Comparison of ENCODE assay signal across 8 cellular contexts in genomic region chr7:106425017-106425719, GRCh38.
DNase-seq lines count a peak whose midpoint lies in the region; ATAC-seq and TF ChIP-seq lines count a peak whose summit lies in the region.

No MANE protein-coding gene starts in this region.

- no peak overlapping the region for H3K4me2 ChIP-seq in mesendoderm (ENCODE audit: low read length)

- H3K27me3 ChIP-seq in ovary (no peaks in the 10 kb centered on the region), upper lobe of left lung (no peaks in the 10 kb centered on the region), mesendoderm (ENCODE audit: insufficient read depth, low read length, poor library complexity) (no peaks in the 10 kb centered on the region)

- TF ChIP-seq CTCF in GM13976 (IDR thresholded peaks at IDR 0.05; ENCODE audit: borderline replicate concordance, control extremely low read depth, extremely low read depth, insufficient read depth, missing control alignments) (no peak), HEK293 (tag by site-specific recombination; IDR thresholded peaks at IDR 0.05) (no peak), ovary (IDR thresholded peaks at IDR 0.05) (no peak), upper lobe of left lung (IDR thresholded peaks at IDR 0.05) (peak in 1 of 6 experiments; percentile 3)

- H3K9me3 ChIP-seq in HEK293 (ENCODE audit: control insufficient read depth, insufficient read depth, low read depth, low read length) (no peaks in the 10 kb centered on the region), ovary (no peaks in the 10 kb centered on the region), upper lobe of left lung (no peaks in the 10 kb centered on the region)

- CTCF ChIA-PET in HEK293 (lab: Yijun Ruan, JAX), result interaction anchor here (0.6 to 1.3 kb wide), 3 partner anchors 37 to 1013 kb away, joined by 3 read pairs; no protein-coding TSS in a partner anchor

- no peak overlapping the region for H3K18ac ChIP-seq in mesendoderm (ENCODE audit: low read length)

- H3K27ac ChIP-seq in HEK293 (ENCODE audit: extremely low read depth, low read depth, low read length) (no peak overlapping the region), ovary (no peak overlapping the region), upper lobe of left lung (peak overlapping the region; percentile 76 to 93 (median 89)), mesendoderm (ENCODE audit: low read depth, low read length) (no peak overlapping the region)

- peak; percentile 100 for TF ChIP-seq EP300 in ovary (IDR thresholded peaks at IDR 0.05)
- peak; percentile 97 to 100 (median 98) for TF ChIP-seq EP300 in upper lobe of left lung (IDR thresholded peaks at IDR 0.05)

- H3K36me3 ChIP-seq in HEK293 (ENCODE audit: control insufficient read depth in 2 of 2, insufficient read depth in 1 of 2, low read length in 2 of 2), result no peaks in the 10 kb centered on the region
- H3K36me3 ChIP-seq in ovary, result no peaks in the 10 kb centered on the region
- no peaks in the 10 kb centered on the region for H3K36me3 ChIP-seq in upper lobe of left lung
- H3K36me3 ChIP-seq in mesendoderm (ENCODE audit: control insufficient read depth, insufficient read depth, low read length), result no peaks in the 10 kb centered on the region

- H3K4me3 ChIP-seq in HEK293 (ENCODE audit: low read depth, low read length), result no peak overlapping the region
- no peak overlapping the region for H3K4me3 ChIP-seq in ovary
- H3K4me3 ChIP-seq in upper lobe of left lung, result peak overlapping the region in 1 of 4 donors; percentile 1
- H3K4me3 ChIP-seq in mesendoderm (ENCODE audit: low read length), result no peak overlapping the region

- no peak overlapping the region for H3K9ac ChIP-seq in mesendoderm (ENCODE audit: low read length)

- no peak overlapping the region for H4K5ac ChIP-seq in mesendoderm (ENCODE audit: low read length)

- TF ChIP-seq POLR2A in ovary (IDR thresholded peaks at IDR 0.05) (no peak), upper lobe of left lung (IDR thresholded peaks at IDR 0.05) (peak in 3 of 4 donors; percentile 12 to 52 (median 26))

- peak; percentile 81 for DNase-seq in GM13976 (ENCODE audit: low spot score)
- peak; percentile 98 for DNase-seq in MV-4-11 (lab: John Stamatoyannopoulos, UW)
- DNase-seq in activated CD4-positive, alpha-beta T cell treated with anti-CD3 and anti-CD28 coated beads, Interleukin-2, amount 50 U/mL, for 48 hours, result peak; percentile 77 to 85
- peak; percentile 44 to 86 (median 57) for DNase-seq in ovary
- peak in 1 of 2 donors; percentile 90 for DNase-seq in upper lobe of left lung
- DNase-seq in mesendoderm, result no peak

- no peaks in the 10 kb centered on the region for H3K79me1 ChIP-seq in mesendoderm (ENCODE audit: low read length)

- peak; percentile 86 for ATAC-seq in esophagus mucosa
- peak; percentile 85 for ATAC-seq in upper lobe of left lung (ENCODE audit: low FRiP score in 2 of 2)

- H2BK5ac ChIP-seq in mesendoderm (ENCODE audit: low read length), result no peak overlapping the region

- H3K23ac ChIP-seq in mesendoderm (ENCODE audit: low read length), result no peak overlapping the region

- H3K4ac ChIP-seq in mesendoderm (ENCODE audit: low read depth, low read length), result no peak overlapping the region

- H3K56ac ChIP-seq in mesendoderm (ENCODE audit: low read length), result no peak overlapping the region

- no peak overlapping the region for H4K8ac ChIP-seq in mesendoderm (ENCODE audit: low read depth, low read length)

- in situ Hi-C loops in GM13976 (cut with MboI; ENCODE audit: low sequenced_read_pairs, unreplicated experiment), result no loop called here

- no peaks in the 10 kb centered on the region for H3K4me1 ChIP-seq in HEK293 (ENCODE audit: control insufficient read depth, insufficient read depth, low read length)
- peaks cover 10% of the 10 kb centered on the region for H3K4me1 ChIP-seq in ovary (ENCODE audit: insufficient read depth)
- peaks cover 49 to 65% (median 53%) of the 10 kb centered on the region in 4 donors for H3K4me1 ChIP-seq in upper lobe of left lung
- no peaks in the 10 kb centered on the region for H3K4me1 ChIP-seq in mesendoderm (ENCODE audit: control insufficient read depth, low read depth, low read length)

- no peak overlapping the region for H2BK15ac ChIP-seq in mesendoderm (replicated peaks; ENCODE audit: low read depth)

- WGBS in ovary, 3 donors, result 15 to 22% (median 20%) methylated on average over 7 of the region's 7 CpGs
- WGBS in upper lobe of left lung, 2 donors, result 15 to 19% methylated on average over 7 of the region's 7 CpGs
- WGBS in mesendoderm (ENCODE audit: extremely low coverage, insufficient coverage, low lambda C conversion rate), result no CpG with 5 or more reads among the region's 7 CpGs

- POLR2A ChIA-PET in HEK293 (lab: Yijun Ruan, JAX), result no interaction called here

- H2AK5ac ChIP-seq in mesendoderm (ENCODE audit: low read length), result no peak overlapping the region

- no peak overlapping the region for H2BK120ac ChIP-seq in mesendoderm (ENCODE audit: low read depth, low read length)

- no peaks in the 10 kb centered on the region for H3K79me2 ChIP-seq in mesendoderm (ENCODE audit: control insufficient read depth, insufficient read depth, low read length)

- intact Hi-C loops in ovary (cut with DNase I), result no loop called here

TF ChIP-seq in HEK293, 187 proteins besides CTCF, POLR2A, EP300 and RAD21:
- TF ChIP-seq, protein P1, sequence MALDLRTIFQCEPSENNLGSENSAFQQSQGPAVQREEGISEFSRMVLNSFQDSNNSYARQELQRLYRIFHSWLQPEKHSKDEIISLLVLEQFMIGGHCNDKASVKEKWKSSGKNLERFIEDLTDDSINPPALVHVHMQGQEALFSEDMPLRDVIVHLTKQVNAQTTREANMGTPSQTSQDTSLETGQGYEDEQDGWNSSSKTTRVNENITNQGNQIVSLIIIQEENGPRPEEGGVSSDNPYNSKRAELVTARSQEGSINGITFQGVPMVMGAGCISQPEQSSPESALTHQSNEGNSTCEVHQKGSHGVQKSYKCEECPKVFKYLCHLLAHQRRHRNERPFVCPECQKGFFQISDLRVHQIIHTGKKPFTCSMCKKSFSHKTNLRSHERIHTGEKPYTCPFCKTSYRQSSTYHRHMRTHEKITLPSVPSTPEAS (tag by site-specific recombination; IDR thresholded peaks at IDR 0.05), result no peak
- TF ChIP-seq ZIC2 (tag by site-specific recombination; IDR thresholded peaks at IDR 0.05), result peak; percentile 77
- no peak for TF ChIP-seq ZNF2 (tag by site-specific recombination; IDR thresholded peaks at IDR 0.05)
- 0 out of 2 replicates have a peak, but pooled peaks have one; percentile 12 for TF ChIP-seq FEZF1 (tag by site-specific recombination; IDR thresholded peaks at IDR 0.05)
- TF ChIP-seq ZBTB20 (tag by site-specific recombination; IDR thresholded peaks at IDR 0.05), result peak; percentile 24; the same call in 1 of the 2 replicates
- TF ChIP-seq ZBTB21 (tag by site-specific recombination; IDR thresholded peaks at IDR 0.05), result peak; percentile 67

Comparison
In these comparisons a context has a peak if more than half of its experiments do, and no peak if none do; other contexts are left out.
1. H3K27ac ChIP-seq: peak in upper lobe of left lung (4 of 4); none in HEK293 (single experiment), ovary (0 of 2) and mesendoderm (single experiment).